Comparison of ENCODE assay signal across 22 cellular contexts in the genomic region with DNA sequence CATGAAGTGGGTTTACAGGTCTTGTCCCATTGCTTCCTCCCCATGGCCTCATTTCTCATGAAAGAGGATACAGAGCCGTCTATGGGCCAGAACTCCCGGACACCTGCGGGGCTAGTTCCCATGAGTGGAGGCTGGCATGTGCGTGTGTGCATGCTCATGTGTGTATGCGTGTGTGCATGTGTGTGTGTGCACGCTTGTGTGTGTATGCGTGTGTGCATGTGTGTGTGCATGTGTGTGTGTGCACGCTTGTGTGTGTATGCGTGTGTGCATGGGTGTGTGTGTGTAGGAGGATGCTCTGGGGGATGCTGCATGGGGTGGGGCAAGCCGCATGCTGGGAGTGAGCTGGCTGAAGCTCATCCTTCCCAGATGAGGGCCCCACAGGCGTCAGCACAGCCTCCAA. TPM values are rescaled to one million over a fixed set of nuclear protein-coding genes. Genes with fewer than 3 reads are reported as not detected.
"Had no signal": no experiment of that assay in that cellular context is flagged by ENCODE, and none has a peak within 500 bp of the region (broad histone marks: within the 10 kb centered on the region; RNA-seq: fewer than 3 reads in every experiment).

No MANE protein-coding gene starts in this region.

- DNase-seq: cortex of kidney; effector memory CD8-positive, alpha-beta T cell; erythroblast; esophagus squamous epithelium; foreskin melanocyte; hypothalamus; immature natural killer cell; islet precursor cell; spleen; stimulated activated CD4-positive, alpha-beta T cell treated with anti-CD3 and anti-CD28 coated beads, Interleukin-2, amount 100 ng/mL, for 48 hours; stimulated activated naive CD4-positive, alpha-beta T cell; stimulated activated naive CD8-positive, alpha-beta T cell treated with anti-CD3 and anti-CD28 coated beads, Interleukin-15, amount 100 ng/mL, for 72 hours; transverse colon had no signal

- H3K9me3 ChIP-seq: esophagus squamous epithelium, prostate gland, spleen, suprapubic skin, transverse colon had no signal

- ATAC-seq: effector memory CD8-positive, alpha-beta T cell; right cardiac atrium; stimulated activated naive CD8-positive, alpha-beta T cell treated with anti-CD3 and anti-CD28 coated beads, Interleukin-15, amount 100 ng/mL, for 72 hours had no signal

- H3K27ac Mint-ChIP-seq: effector memory CD8-positive, alpha-beta T cell; immature natural killer cell; memory B cell; natural killer cell treated with Interleukin-12 subunit alpha and Interleukin-12 subunit beta and Interleukin-15 and Interleukin-18, amount 100 ng/mL, for 72 hours had no signal

- H3K4me1 ChIP-seq: esophagus squamous epithelium, prostate gland, spleen, suprapubic skin, transverse colon had no signal

- H3K9me3 Mint-ChIP-seq: effector memory CD8-positive, alpha-beta T cell; immature natural killer cell; memory B cell; natural killer cell treated with Interleukin-12 subunit alpha and Interleukin-12 subunit beta and Interleukin-15 and Interleukin-18, amount 100 ng/mL, for 72 hours; neural crest cell; stimulated activated naive CD8-positive, alpha-beta T cell treated with anti-CD3 and anti-CD28 coated beads, Interleukin-15, amount 100 ng/mL, for 72 hours had no signal

- H3K27ac ChIP-seq: esophagus squamous epithelium, prostate gland, skin epidermis, spleen, suprapubic skin, transverse colon had no signal

- H3K36me3 Mint-ChIP-seq: immature natural killer cell; memory B cell; natural killer cell treated with Interleukin-12 subunit alpha and Interleukin-12 subunit beta and Interleukin-15 and Interleukin-18, amount 100 ng/mL, for 72 hours had no signal

- FAIRE-seq: endometrium had no signal

- H3K27me3 ChIP-seq: transverse colon had no signal

- H3K4me1 Mint-ChIP-seq: immature natural killer cell; memory B cell; stimulated activated naive CD8-positive, alpha-beta T cell treated with anti-CD3 and anti-CD28 coated beads, Interleukin-15, amount 100 ng/mL, for 72 hours had no signal

- H3K4me3 Mint-ChIP-seq: effector memory CD8-positive, alpha-beta T cell; immature natural killer cell; memory B cell; natural killer cell treated with Interleukin-12 subunit alpha and Interleukin-12 subunit beta and Interleukin-15 and Interleukin-18, amount 100 ng/mL, for 72 hours; neural crest cell; stimulated activated naive CD8-positive, alpha-beta T cell treated with anti-CD3 and anti-CD28 coated beads, Interleukin-15, amount 100 ng/mL, for 72 hours had no signal

- H3K36me3 ChIP-seq: esophagus squamous epithelium, prostate gland, spleen, suprapubic skin, transverse colon had no signal

- H3K4me3 ChIP-seq: esophagus squamous epithelium, lung, prostate gland, skin epidermis, spleen, suprapubic skin, transverse colon had no signal

RNA-seq across cellular contexts. Expression of gene INHBB, which starts 20.8 kb away (rescaled TPM):
- total RNA-seq: natural killer cell treated with Interleukin-12 subunit alpha and Interleukin-12 subunit beta and Interleukin-15 and Interleukin-18, amount 100 ng/mL, for 72 hours had no signal
- polyA plus RNA-seq: immature natural killer cell had no signal
